ENCODE assay signal across 1 cellular context in the genomic region with DNA sequence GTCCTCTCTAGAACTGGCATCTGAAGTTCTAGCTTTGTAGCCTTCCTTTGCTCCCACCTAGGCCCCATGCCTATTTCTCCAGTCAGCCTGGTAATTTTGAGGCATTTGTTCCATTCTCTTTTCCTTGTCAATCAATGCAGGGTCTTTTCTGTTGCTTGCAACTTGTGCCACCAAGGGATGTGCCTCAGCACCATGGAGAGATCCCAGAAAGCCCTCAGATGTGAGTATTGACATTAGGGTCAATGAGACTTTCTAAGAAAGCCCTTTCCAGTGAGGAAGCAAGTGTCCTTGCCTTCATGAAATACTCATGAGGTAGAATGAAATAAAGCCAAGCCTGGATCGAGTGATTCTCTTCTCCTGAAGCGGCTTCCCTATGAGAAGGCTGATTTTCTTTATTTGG.
TF ChIP-seq lines count a peak whose summit lies in the region.

No MANE protein-coding gene starts in this region.

TF ChIP-seq in H1, 55 proteins besides CTCF, POLR2A, EP300 and RAD21:
- no peak for TF ChIP-seq EZH2 (IDR thresholded peaks at IDR 0.05; ENCODE audit: low read depth, low read length, severe bottlenecking)
- peak in 1 of 2 experiments; percentile 74; a peak in 1 of 4 replicates for TF ChIP-seq SIN3A (conservative IDR thresholded peaks at IDR 0.05 in 1 of 2, IDR thresholded peaks at IDR 0.05 in 1 of 2; ENCODE audit: low read depth in 1 of 2, low read length in 2 of 2)
- TF ChIP-seq, protein P1, sequence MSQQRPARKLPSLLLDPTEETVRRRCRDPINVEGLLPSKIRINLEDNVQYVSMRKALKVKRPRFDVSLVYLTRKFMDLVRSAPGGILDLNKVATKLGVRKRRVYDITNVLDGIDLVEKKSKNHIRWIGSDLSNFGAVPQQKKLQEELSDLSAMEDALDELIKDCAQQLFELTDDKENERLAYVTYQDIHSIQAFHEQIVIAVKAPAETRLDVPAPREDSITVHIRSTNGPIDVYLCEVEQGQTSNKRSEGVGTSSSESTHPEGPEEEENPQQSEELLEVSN (IDR thresholded peaks at IDR 0.05): no peak
TF ChIP-seq in H1: peak in this region for 1.
